Comparison of ENCODE assay signal across 8 cellular contexts in genomic region chr4:173167793-173168395, GRCh38. TPM values are rescaled to one million over a fixed set of nuclear protein-coding genes. Genes with fewer than 3 reads are reported as not detected.
DNase-seq lines count a peak whose midpoint lies in the region; ATAC-seq, FAIRE-seq and TF ChIP-seq lines count a peak whose summit lies in the region.

No MANE protein-coding gene starts in this region.

- intact Hi-C loops in ascending aorta (cut with DNase I), result loop anchor here (2.0 to 10.0 kb wide), 3 partner anchors 85 to 1117 kb away; partner anchors contain the start of genes CEP44 and FBXO8

- H3K27ac Mint-ChIP-seq in CD4-positive, CD25-positive, alpha-beta regulatory T cell, result peak overlapping the region; percentile 81 to 97 (median 96)

- no peaks in the 10 kb centered on the region for H3K36me3 ChIP-seq in CD4-positive, CD25-positive, alpha-beta regulatory T cell (ENCODE audit: control insufficient read depth, insufficient read depth, low read length)
- H3K36me3 ChIP-seq in ascending aorta (no peaks in the 10 kb centered on the region), hepatocyte (replicated peaks; ENCODE audit: insufficient read depth, low read depth) (no peaks in the 10 kb centered on the region)

- FAIRE-seq in RCC 7860 (lab: Jason Lieb, UNC), result no peak

- H3K27me3 Mint-ChIP-seq in CD4-positive, CD25-positive, alpha-beta regulatory T cell, result peaks cover 4% of the 10 kb centered on the region

- peaks cover 28% of the 10 kb centered on the region for H3K79me2 ChIP-seq in hepatocyte

- peak; percentile 59 for TF ChIP-seq POLR2A in GM18951 (IDR thresholded peaks at IDR 0.05; ENCODE audit: extremely low read depth, insufficient read depth, insufficient read length)

- in situ Hi-C loops in GM18951 (cut with MboI; ENCODE audit: low sequenced_read_pairs, unreplicated experiment), result no loop called here

- H3K4me2 ChIP-seq in hepatocyte, result peak overlapping the region; percentile 88

- H3K27me3 ChIP-seq in CD4-positive, CD25-positive, alpha-beta regulatory T cell (ENCODE audit: control insufficient read depth, insufficient read depth, low read length), result no peaks in the 10 kb centered on the region
- no peaks in the 10 kb centered on the region for H3K27me3 ChIP-seq in ascending aorta
- no peaks in the 10 kb centered on the region for H3K27me3 ChIP-seq in hepatocyte

- peak overlapping the region; percentile 97 to 99 (median 99) for H3K4me3 Mint-ChIP-seq in CD4-positive, CD25-positive, alpha-beta regulatory T cell

- H3K9me3 ChIP-seq in CD4-positive, CD25-positive, alpha-beta regulatory T cell (ENCODE audit: control insufficient read depth in 2 of 2, low read length in 2 of 2), result no peaks in the 10 kb centered on the region
- H3K9me3 ChIP-seq in ascending aorta (no peaks in the 10 kb centered on the region), hepatocyte (ENCODE audit: low read depth) (no peaks in the 10 kb centered on the region)

- H3K4me3 ChIP-seq in CD4-positive, CD25-positive, alpha-beta regulatory T cell (ENCODE audit: low read depth, low read length), result peak overlapping the region; percentile 79
- H3K4me3 ChIP-seq in ascending aorta (peak overlapping the region; percentile 70 to 98), hepatocyte (peak overlapping the region; percentile 80), retinal pigment epithelial cell (ENCODE audit: low read length) (peak overlapping the region; percentile 89)

- H3K4me1 Mint-ChIP-seq in CD4-positive, CD25-positive, alpha-beta regulatory T cell, result peaks cover 25 to 51% (median 44%) of the 10 kb centered on the region in 4 donors

- peaks cover 12% of the 10 kb centered on the region for H4K20me1 ChIP-seq in hepatocyte (ENCODE audit: insufficient read depth, poor library complexity, severe bottlenecking)

- 3% methylated on average over 19 of the region's 19 CpGs for WGBS in hepatocyte (ENCODE audit: low lambda C conversion rate, missing lambda C conversion rate)

- peaks cover 26% of the 10 kb centered on the region for H3K4me1 ChIP-seq in CD4-positive, CD25-positive, alpha-beta regulatory T cell (ENCODE audit: control insufficient read depth, insufficient read depth, low read length, poor library complexity, severe bottlenecking)
- H3K4me1 ChIP-seq in ascending aorta (peaks cover 0 to 17% of the 10 kb centered on the region in 2 donors), hepatocyte (ENCODE audit: insufficient read depth) (peaks cover 12% of the 10 kb centered on the region)

- H3K9me3 Mint-ChIP-seq in CD4-positive, CD25-positive, alpha-beta regulatory T cell, result no peaks in the 10 kb centered on the region

- H2AFZ ChIP-seq in hepatocyte, result peak overlapping the region; percentile 93

- H3K9me2 ChIP-seq in hepatocyte (replicated peaks; ENCODE audit: insufficient read depth), result no peaks in the 10 kb centered on the region

- DNase-seq in CD4-positive, CD25-positive, alpha-beta regulatory T cell, result peak; percentile 10 to 48 (median 16)
- DNase-seq in RCC 7860 (ENCODE audit: low spot score) (peak; percentile 52), ascending aorta (ENCODE audit: low spot score in 2 of 2) (no peak), hepatocyte (ENCODE audit: low spot score) (peak; percentile 60), retinal pigment epithelial cell (ENCODE audit: low read depth) (no peak)

- ATAC-seq in CD4-positive, CD25-positive, alpha-beta regulatory T cell (ENCODE audit: low read depth in 2 of 2), result no peak
- ATAC-seq in HG03565 (IDR thresholded peaks at IDR 0.05; ENCODE audit: unreplicated experiment) (peak; percentile 15), GM21619 (IDR thresholded peaks at IDR 0.05; ENCODE audit: unreplicated experiment) (no peak)

- H3K36me3 Mint-ChIP-seq in CD4-positive, CD25-positive, alpha-beta regulatory T cell, result no peaks in the 10 kb centered on the region

- no peak for TF ChIP-seq CTCF in ascending aorta (IDR thresholded peaks at IDR 0.05)
- TF ChIP-seq CTCF in hepatocyte (IDR thresholded peaks at IDR 0.05; ENCODE audit: poor library complexity), result no peak
- no peak for TF ChIP-seq CTCF in retinal pigment epithelial cell (conservative IDR thresholded peaks at IDR 0.05; ENCODE audit: low read depth, low read length)

- H3K27ac ChIP-seq in CD4-positive, CD25-positive, alpha-beta regulatory T cell (ENCODE audit: insufficient read depth, low read length, poor library complexity, severe bottlenecking), result peak overlapping the region; percentile 69
- H3K27ac ChIP-seq in ascending aorta, result peak overlapping the region; percentile 84 to 94
- H3K27ac ChIP-seq in hepatocyte, result peak overlapping the region; percentile 94

RNA-seq across cellular contexts. Expression of gene GALNT7, which starts 0.7 kb away (rescaled TPM):
- total RNA-seq in CD4-positive, CD25-positive, alpha-beta regulatory T cell, result 13.8 TPM
- 10 to 100 TPM; 13.0 to 19.5 (median 15.4) TPM for polyA plus RNA-seq in CD4-positive, CD25-positive, alpha-beta regulatory T cell
- total RNA-seq in ascending aorta, result 8.2 TPM
- total RNA-seq in hepatocyte, result 44.6 and 49.5 TPM in 2 replicates
- polyA plus RNA-seq in hepatocyte, result 23.1 and 23.7 TPM in 2 replicates

Comparison
In these comparisons a context has a peak if more than half of its experiments do, and no peak if none do; other contexts are left out.
1. DNase-seq: peak in CD4-positive, CD25-positive, alpha-beta regulatory T cell (3 of 3), RCC 7860 (single experiment) and hepatocyte (single experiment); none in ascending aorta (0 of 2) and retinal pigment epithelial cell (single experiment).
2. Peak in every context shown above with its lines, with median percentiles within 50 percentile points of each other: H3K27ac ChIP-seq and H3K4me3 ChIP-seq.